Comparison of ENCODE assay signal across 1 cellular context in the genomic region with DNA sequence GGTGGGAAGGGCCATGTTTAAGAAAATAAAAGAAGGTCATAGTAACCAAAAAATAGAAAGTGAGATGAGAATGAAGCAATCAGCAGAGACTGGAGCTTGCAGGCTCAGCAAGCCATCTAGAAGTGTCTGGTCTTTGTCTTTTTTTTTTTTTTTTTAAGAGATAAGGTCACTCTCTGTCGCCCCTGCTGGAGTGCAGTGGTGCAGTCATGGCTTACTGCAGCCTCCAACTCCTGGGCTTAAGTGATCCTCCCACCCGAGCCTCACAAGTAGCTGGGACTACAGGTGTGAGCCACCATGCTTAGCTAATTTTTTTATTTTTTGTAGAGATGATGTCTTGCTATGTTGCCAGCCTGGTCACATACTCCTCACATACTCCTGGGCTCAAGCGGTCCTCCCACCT.
TF ChIP-seq lines count a peak whose summit lies in the region.

No MANE protein-coding gene starts in this region.

TF ChIP-seq in HepG2, 621 proteins besides CTCF, POLR2A, EP300 and RAD21:
- TF ChIP-seq, protein P1, sequence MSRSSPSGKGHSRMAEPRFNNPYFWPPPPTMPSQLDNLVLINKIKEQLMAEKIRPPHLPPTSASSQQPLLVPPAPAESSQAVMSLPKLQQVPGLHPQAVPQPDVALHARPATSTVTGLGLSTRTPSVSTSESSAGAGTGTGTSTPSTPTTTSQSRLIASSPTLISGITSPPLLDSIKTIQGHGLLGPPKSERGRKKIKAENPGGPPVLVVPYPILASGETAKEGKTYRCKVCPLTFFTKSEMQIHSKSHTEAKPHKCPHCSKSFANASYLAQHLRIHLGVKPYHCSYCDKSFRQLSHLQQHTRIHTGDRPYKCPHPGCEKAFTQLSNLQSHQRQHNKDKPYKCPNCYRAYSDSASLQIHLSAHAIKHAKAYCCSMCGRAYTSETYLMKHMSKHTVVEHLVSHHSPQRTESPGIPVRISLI (CRISPR knock-in tag; IDR thresholded peaks at IDR 0.05; ENCODE audit: borderline replicate concordance) = 0 out of 2 replicates have a peak, but pooled peaks have one; percentile 32
- peak; percentile 94 for TF ChIP-seq ZNF770 (CRISPR knock-in tag; IDR thresholded peaks at IDR 0.05)
- no peak for TF ChIP-seq KLF16 (CRISPR knock-in tag; IDR thresholded peaks at IDR 0.05)
- TF ChIP-seq FOXC1 (CRISPR knock-in tag; IDR thresholded peaks at IDR 0.05; ENCODE audit: borderline replicate concordance) = no peak
